In genomic region chr2:147623328-147623727, GRCh38 we compare ENCODE assay signal across 10 cellular contexts.
DNase-seq lines count a peak whose midpoint lies in the region; ATAC-seq, FAIRE-seq and TF ChIP-seq lines count a peak whose summit lies in the region.
"Had no signal": no experiment of that assay in that cellular context is flagged by ENCODE, and none has a peak within 500 bp of the region (broad histone marks: within the 10 kb centered on the region; RNA-seq: fewer than 3 reads in every experiment).

No MANE protein-coding gene starts in this region.

- H3K27ac Mint-ChIP-seq in activated T-helper 17 cell treated with anti-CD3 and anti-CD28 coated beads, Interleukin-2, amount 50 U/mL, for 72 hours = peak overlapping the region; percentile 10

- no peaks in the 10 kb centered on the region for H3K27me3 Mint-ChIP-seq in activated T-helper 17 cell treated with anti-CD3 and anti-CD28 coated beads, Interleukin-2, amount 50 U/mL, for 72 hours

- H3K4me1 Mint-ChIP-seq in activated T-helper 17 cell treated with anti-CD3 and anti-CD28 coated beads, Interleukin-2, amount 50 U/mL, for 72 hours = peaks cover 7% of the 10 kb centered on the region

- no peak overlapping the region for H3K27ac ChIP-seq in gastrocnemius medialis
- H3K27ac ChIP-seq: parathyroid adenoma had no signal

- peak overlapping the region; percentile 3 for H3K4me3 Mint-ChIP-seq in activated T-helper 17 cell treated with anti-CD3 and anti-CD28 coated beads, Interleukin-2, amount 50 U/mL, for 72 hours

- no peak for TF ChIP-seq CTCF in gastrocnemius medialis (IDR thresholded peaks at IDR 0.05 in 4 of 5, conservative IDR thresholded peaks at IDR 0.05 in 1 of 5)

- no peak for TF ChIP-seq POLR2A in GM12892 (IDR thresholded peaks at IDR 0.05; ENCODE audit: low read depth, low read length)
- TF ChIP-seq POLR2A in gastrocnemius medialis (IDR thresholded peaks at IDR 0.05) = no peak

- no peaks in the 10 kb centered on the region for H3K36me3 Mint-ChIP-seq in activated T-helper 17 cell treated with anti-CD3 and anti-CD28 coated beads, Interleukin-2, amount 50 U/mL, for 72 hours (ENCODE audit: low read depth)

- peak; percentile 84 for FAIRE-seq in GM12892 (lab: Jason Lieb, UNC)

- DNase-seq in GM12892 (ENCODE audit: insufficient read length) (no peak), gastrocnemius medialis (no peak), posterior cingulate gyrus (no peak), inferior parietal cortex (ENCODE audit: extremely low spot score) (no peak)
- no peak for DNase-seq in stimulated activated CD8-positive, alpha-beta memory T cell treated with anti-CD3 and anti-CD28 coated beads, Interleukin-4, amount 100 ng/mL, for 48 hours
- DNase-seq: NCI-H187 treated with DMSO at 0.1 percent for 48 hours had no signal

- H3K36me3 ChIP-seq in gastrocnemius medialis = no peaks in the 10 kb centered on the region

- no peaks in the 10 kb centered on the region for H3K9me3 Mint-ChIP-seq in activated T-helper 17 cell treated with anti-CD3 and anti-CD28 coated beads, Interleukin-2, amount 50 U/mL, for 72 hours

- H3K9me3 ChIP-seq in gastrocnemius medialis = no peaks in the 10 kb centered on the region

- ATAC-seq in GM21360 (IDR thresholded peaks at IDR 0.05; ENCODE audit: unreplicated experiment) (peak; percentile 97), HG03280 (IDR thresholded peaks at IDR 0.05; ENCODE audit: unreplicated experiment) (peak; percentile 67), gastrocnemius medialis (no peak)
- ATAC-seq in activated T-helper 17 cell treated with anti-CD3 and anti-CD28 coated beads, Interleukin-2, amount 50 U/mL, for 72 hours (replicated peaks) = peak; percentile 100

- intact Hi-C loops in gastrocnemius medialis (cut with DNase I; ENCODE audit: low total_unique reads) = no loop called here
- intact Hi-C loops in posterior cingulate gyrus (cut with DNase I) = no loop called here

- H3K27me3 ChIP-seq in gastrocnemius medialis = no peaks in the 10 kb centered on the region

- H3K4me1 ChIP-seq in gastrocnemius medialis = no peaks in the 10 kb centered on the region
- H3K4me1 ChIP-seq: parathyroid adenoma had no signal

- H3K4me3 ChIP-seq in gastrocnemius medialis = no peak overlapping the region

- in situ Hi-C loops in gastrocnemius medialis (cut with MboI; ENCODE audit: low sequenced_read_pairs in 4 of 4) = no loop called here

Comparison
In these comparisons a context has a peak if more than half of its experiments do, and no peak if none do; other contexts are left out.
1. ATAC-seq: peak in GM21360 (single experiment), HG03280 (single experiment) and activated T-helper 17 cell treated with anti-CD3 and anti-CD28 coated beads, Interleukin-2, amount 50 U/mL, for 72 hours (single experiment); none in gastrocnemius medialis (0 of 2).